ENCODE assay signal across 12 cellular contexts in genomic region chr12:87801860-87802720, GRCh38.
DNase-seq lines count a peak whose midpoint lies in the region; ATAC-seq and TF ChIP-seq lines count a peak whose summit lies in the region.
"Had no signal": no experiment of that assay in that cellular context is flagged by ENCODE, and none has a peak within 500 bp of the region (broad histone marks: within the 10 kb centered on the region; RNA-seq: fewer than 3 reads in every experiment).

No MANE protein-coding gene starts in this region.

- no peaks in the 10 kb centered on the region for H3K9me3 Mint-ChIP-seq in activated CD8-positive, alpha-beta T cell treated with anti-CD3 and anti-CD28 coated beads, Interleukin-2, amount 10 ng/mL, durations not matched to agents 7 days and 5 days (ENCODE audit: insufficient read depth)
- no peaks in the 10 kb centered on the region for H3K9me3 Mint-ChIP-seq in glutamatergic neuron (ENCODE audit: unreplicated experiment)
- H3K9me3 Mint-ChIP-seq: T-helper 2 cell treated with Interferon-gamma antibody and Interleukin-4, amounts not matched to agents 5 μg/mL and 100 μg/mL, for 36 hours had no signal

- no peaks in the 10 kb centered on the region for H3K27me3 ChIP-seq in heart right ventricle

- no peaks in the 10 kb centered on the region for H3K36me3 ChIP-seq in heart right ventricle

- TF ChIP-seq CTCF in cardiac fibroblast (IDR thresholded peaks at IDR 0.05; ENCODE audit: low read depth, low read length) (no peak), glutamatergic neuron (IDR thresholded peaks at IDR 0.05; ENCODE audit: partially characterized antibody, unreplicated experiment) (no peak), heart right ventricle (IDR thresholded peaks at IDR 0.05) (no peak)

- H3K4me1 Mint-ChIP-seq in activated CD8-positive, alpha-beta T cell treated with anti-CD3 and anti-CD28 coated beads, Interleukin-2, amount 10 ng/mL, durations not matched to agents 7 days and 5 days (ENCODE audit: low read depth): no peaks in the 10 kb centered on the region
- peaks cover 3% of the 10 kb centered on the region for H3K4me1 Mint-ChIP-seq in glutamatergic neuron (ENCODE audit: low read depth, unreplicated experiment)

- WGBS in heart right ventricle, 2 donors: 67 to 75% methylated on average over 4 of the region's 4 CpGs

- H3K4me3 ChIP-seq in cardiac fibroblast (replicated peaks in 1 of 2; ENCODE audit: low read depth in 2 of 2, low read length in 2 of 2) (no peak overlapping the region), heart right ventricle (no peak overlapping the region)

- POLR2A ChIA-PET in activated CD8-positive, alpha-beta T cell treated with anti-CD3 and anti-CD28 coated beads, Interleukin-2, amount 10 ng/mL, durations not matched to agents 7 days and 5 days (lab: Charles Lee): no interaction called here

- CTCF ChIA-PET in activated CD8-positive, alpha-beta T cell treated with anti-CD3 and anti-CD28 coated beads, Interleukin-2, amount 10 ng/mL, durations not matched to agents 7 days and 5 days (lab: Charles Lee): no interaction called here

- H3K27ac ChIP-seq in heart right ventricle: no peak overlapping the region

- H3K36me3 Mint-ChIP-seq in activated CD8-positive, alpha-beta T cell treated with anti-CD3 and anti-CD28 coated beads, Interleukin-2, amount 10 ng/mL, durations not matched to agents 7 days and 5 days (ENCODE audit: low read depth): no peaks in the 10 kb centered on the region
- H3K36me3 Mint-ChIP-seq in glutamatergic neuron (ENCODE audit: unreplicated experiment): no peaks in the 10 kb centered on the region

- no peak overlapping the region for H3K27ac Mint-ChIP-seq in activated CD8-positive, alpha-beta T cell treated with anti-CD3 and anti-CD28 coated beads, Interleukin-2, amount 10 ng/mL, durations not matched to agents 7 days and 5 days
- H3K27ac Mint-ChIP-seq in glutamatergic neuron (ENCODE audit: unreplicated experiment): no peak overlapping the region
- H3K27ac Mint-ChIP-seq: T-helper 2 cell treated with Interferon-gamma antibody and Interleukin-4, amounts not matched to agents 5 μg/mL and 100 μg/mL, for 36 hours had no signal

- no peaks in the 10 kb centered on the region for H3K9me3 ChIP-seq in heart right ventricle

- H3K4me1 ChIP-seq in heart right ventricle: no peaks in the 10 kb centered on the region

- no peak overlapping the region for H3K4me3 Mint-ChIP-seq in activated CD8-positive, alpha-beta T cell treated with anti-CD3 and anti-CD28 coated beads, Interleukin-2, amount 10 ng/mL, durations not matched to agents 7 days and 5 days
- H3K4me3 Mint-ChIP-seq in glutamatergic neuron (ENCODE audit: unreplicated experiment): no peak overlapping the region
- H3K4me3 Mint-ChIP-seq: T-helper 2 cell treated with Interferon-gamma antibody and Interleukin-4, amounts not matched to agents 5 μg/mL and 100 μg/mL, for 36 hours had no signal

- intact Hi-C loops in heart right ventricle (cut with DNase I): no loop called here

- DNase-seq in NCI-H1092 (lab: John Stamatoyannopoulos, UW): peak; percentile 9
- peak; percentile 36 to 60 for DNase-seq in cardiac fibroblast (ENCODE audit: low read depth in 2 of 2)
- peak; percentile 65 for DNase-seq in renal cortical epithelial cell (ENCODE audit: low read depth)
- DNase-seq in activated CD8-positive, alpha-beta T cell treated with anti-CD3 and anti-CD28 coated beads, Interleukin-2, amount 10 ng/mL, durations not matched to agents 7 days and 5 days: no peak
- no peak for DNase-seq in glutamatergic neuron
- DNase-seq in heart right ventricle: no peak
- DNase-seq: Karpas-422; NCI-H526; stimulated activated CD4-positive, alpha-beta T cell treated with anti-CD3 and anti-CD28 coated beads, Interleukin-4, amount 100 ng/mL, for 1 hour had no signal

- H3K27me3 Mint-ChIP-seq in activated CD8-positive, alpha-beta T cell treated with anti-CD3 and anti-CD28 coated beads, Interleukin-2, amount 10 ng/mL, durations not matched to agents 7 days and 5 days (ENCODE audit: low read depth): no peaks in the 10 kb centered on the region
- H3K27me3 Mint-ChIP-seq in glutamatergic neuron (ENCODE audit: unreplicated experiment): no peaks in the 10 kb centered on the region

- peak; percentile 67 for ATAC-seq in GM19395 (IDR thresholded peaks at IDR 0.05; ENCODE audit: unreplicated experiment)
- no peak for ATAC-seq in activated CD8-positive, alpha-beta T cell treated with anti-CD3 and anti-CD28 coated beads, Interleukin-2, amount 10 ng/mL, durations not matched to agents 7 days and 5 days
- no peak for ATAC-seq in HG02884 (IDR thresholded peaks at IDR 0.05; ENCODE audit: unreplicated experiment)
- no peak for ATAC-seq in heart right ventricle

Comparison
In these comparisons a context has a peak if more than half of its experiments do, and no peak if none do; other contexts are left out.
1. DNase-seq: peak in NCI-H1092 (single experiment), cardiac fibroblast (2 of 2) and renal cortical epithelial cell (single experiment); none in activated CD8-positive, alpha-beta T cell treated with anti-CD3 and anti-CD28 coated beads, Interleukin-2, amount 10 ng/mL, durations not matched to agents 7 days and 5 days (single experiment), glutamatergic neuron (single experiment) and heart right ventricle (0 of 2).